In the genomic region with DNA sequence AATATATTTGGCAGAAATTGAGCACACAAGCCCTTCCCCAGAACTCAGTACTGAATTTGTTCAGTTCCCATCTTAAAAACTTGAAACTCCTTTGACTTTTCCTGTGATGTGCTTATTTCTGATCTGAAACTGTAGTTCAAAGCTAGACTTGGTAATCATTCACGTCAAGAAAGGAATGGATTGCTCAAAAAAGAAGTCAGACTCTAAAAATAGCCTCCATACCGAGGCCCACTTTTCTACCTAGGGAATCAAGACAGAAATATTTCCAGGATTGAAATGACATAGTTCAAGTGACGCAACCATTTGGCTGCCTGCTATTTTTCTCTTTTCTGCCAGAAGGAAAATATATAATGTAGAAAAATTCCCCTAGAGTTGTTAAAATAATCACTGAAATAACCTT, we compare ENCODE assay signal across 10 cellular contexts.
DNase-seq lines count a peak whose midpoint lies in the region; FAIRE-seq and TF ChIP-seq lines count a peak whose summit lies in the region.
"Had no signal": no experiment of that assay in that cellular context is flagged by ENCODE, and none has a peak within 500 bp of the region (broad histone marks: within the 10 kb centered on the region; RNA-seq: fewer than 3 reads in every experiment).

No MANE protein-coding gene starts in this region.

- H3K4me1 Mint-ChIP-seq in mesothelial cell of epicardium = peaks cover 38% of the 10 kb centered on the region

- no peaks in the 10 kb centered on the region for H3K9me3 Mint-ChIP-seq in mesothelial cell of epicardium

- TF ChIP-seq CTCF in AG09309 (IDR thresholded peaks at IDR 0.05; ENCODE audit: control insufficient read depth, insufficient read depth, low read depth, low read length, missing control alignments) (no peak), cardiac fibroblast (IDR thresholded peaks at IDR 0.05; ENCODE audit: low read depth, low read length) (no peak), mesothelial cell of epicardium (IDR thresholded peaks at IDR 0.05; ENCODE audit: unreplicated experiment) (no peak), BE2C (IDR thresholded peaks at IDR 0.05; ENCODE audit: low read depth, low read length) (no peak)

- no peak for FAIRE-seq in RCC 7860 (lab: Jason Lieb, UNC)

- no peak overlapping the region for H3K4me3 Mint-ChIP-seq in mesothelial cell of epicardium

- no peaks in the 10 kb centered on the region for H3K27me3 Mint-ChIP-seq in mesothelial cell of epicardium (ENCODE audit: low read depth)

- no peak overlapping the region for H3K4me3 ChIP-seq in AG09309 (ENCODE audit: control insufficient read depth, low read depth, low read length)
- no peak overlapping the region for H3K4me3 ChIP-seq in cardiac fibroblast (replicated peaks in 1 of 2; ENCODE audit: low read depth in 2 of 2, low read length in 2 of 2)
- no peak overlapping the region for H3K4me3 ChIP-seq in BE2C (ENCODE audit: low read depth, low read length)

- no peaks in the 10 kb centered on the region for H3K4me1 ChIP-seq in BE2C

- H3K9me3 ChIP-seq in BE2C = no peaks in the 10 kb centered on the region

- DNase-seq in AG09309 (ENCODE audit: low read depth) = peak; percentile 45
- DNase-seq in HCEC 1CT = peak; percentile 31
- DNase-seq in cardiac fibroblast (ENCODE audit: low read depth in 2 of 2) = peak; percentile 85 to 90
- DNase-seq in mesothelial cell of epicardium (ENCODE audit: low spot score in 2 of 2, unreplicated experiment in 2 of 2) = no peak
- no peak for DNase-seq in BE2C
- no peak for DNase-seq in A172 (ENCODE audit: low spot score)
- no peak for DNase-seq in stimulated activated CD4-positive, alpha-beta T cell treated with anti-CD3 and anti-CD28 coated beads, Interleukin-15, amount 100 ng/mL, for 24 hours
- DNase-seq in RCC 7860 (ENCODE audit: low spot score) = no peak
- DNase-seq: NCI-H446; stimulated activated CD4-positive, alpha-beta T cell treated with anti-CD3 and anti-CD28 coated beads, Interleukin-2, amount 100 ng/mL, for 24 hours had no signal

- no peaks in the 10 kb centered on the region for H3K36me3 Mint-ChIP-seq in mesothelial cell of epicardium

- no peaks in the 10 kb centered on the region for H3K27me3 ChIP-seq in BE2C

- no peaks in the 10 kb centered on the region for H3K36me3 ChIP-seq in BE2C

- H3K27ac Mint-ChIP-seq in mesothelial cell of epicardium = peak overlapping the region; percentile 82

Comparison
In these comparisons a context has a peak if more than half of its experiments do, and no peak if none do; other contexts are left out.
1. DNase-seq: peak in AG09309 (single experiment), HCEC 1CT (single experiment) and cardiac fibroblast (2 of 2); none in mesothelial cell of epicardium (0 of 2), BE2C (single experiment), A172 (single experiment), stimulated activated CD4-positive, alpha-beta T cell treated with anti-CD3 and anti-CD28 coated beads, Interleukin-15, amount 100 ng/mL, for 24 hours (single experiment) and RCC 7860 (single experiment).